1 cellular context compared by ENCODE assay signal in the genomic region with DNA sequence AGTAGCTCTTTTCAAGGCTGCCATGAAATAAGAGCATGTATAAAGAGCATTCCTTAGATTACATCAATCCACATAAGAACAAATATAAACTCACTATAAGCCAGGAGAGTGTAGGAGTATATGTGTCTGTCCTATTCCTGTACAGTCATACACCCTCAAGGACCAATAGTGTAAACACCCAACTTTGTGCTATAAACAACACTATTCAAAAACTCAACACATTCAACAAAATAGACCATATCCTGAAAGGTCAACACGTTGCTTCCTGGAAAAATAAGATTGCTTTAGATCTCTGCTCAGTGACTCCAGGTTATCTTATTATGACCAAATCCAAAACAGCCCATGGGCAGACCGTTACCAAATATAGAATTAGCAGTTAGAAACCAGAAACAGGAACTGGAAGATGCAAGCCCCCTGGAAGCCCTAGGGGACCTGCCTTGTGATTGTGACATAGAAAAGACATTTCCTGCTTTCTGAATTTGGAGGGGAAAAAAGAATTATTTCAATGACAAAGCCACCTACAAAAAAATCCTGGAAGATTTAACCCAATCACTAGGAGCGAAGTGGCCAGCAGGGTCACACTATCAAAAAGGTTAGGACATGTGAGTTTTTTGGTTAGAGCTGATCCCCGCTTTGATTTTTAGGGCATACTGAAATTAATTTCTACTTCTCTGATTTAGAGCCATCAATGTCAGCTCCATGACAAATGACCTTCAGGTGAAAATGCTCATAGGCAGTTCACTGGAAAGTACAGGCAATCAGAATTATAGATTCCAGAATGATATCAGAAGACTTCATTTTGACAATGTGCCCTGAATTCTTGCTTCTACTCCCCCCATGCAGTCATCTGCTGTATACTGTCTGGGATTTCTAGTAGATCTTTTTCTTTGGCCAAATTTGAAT.
A peak's percentile ranks its signal among the peaks of the same experiment; 100 is the strongest.
TF ChIP-seq lines count a peak whose summit lies in the region.

No MANE protein-coding gene starts in this region.

TF ChIP-seq in GM12878, 131 proteins besides CTCF, POLR2A, EP300 and RAD21 (continued from another document and continues in another):
- TF ChIP-seq, protein P1, sequence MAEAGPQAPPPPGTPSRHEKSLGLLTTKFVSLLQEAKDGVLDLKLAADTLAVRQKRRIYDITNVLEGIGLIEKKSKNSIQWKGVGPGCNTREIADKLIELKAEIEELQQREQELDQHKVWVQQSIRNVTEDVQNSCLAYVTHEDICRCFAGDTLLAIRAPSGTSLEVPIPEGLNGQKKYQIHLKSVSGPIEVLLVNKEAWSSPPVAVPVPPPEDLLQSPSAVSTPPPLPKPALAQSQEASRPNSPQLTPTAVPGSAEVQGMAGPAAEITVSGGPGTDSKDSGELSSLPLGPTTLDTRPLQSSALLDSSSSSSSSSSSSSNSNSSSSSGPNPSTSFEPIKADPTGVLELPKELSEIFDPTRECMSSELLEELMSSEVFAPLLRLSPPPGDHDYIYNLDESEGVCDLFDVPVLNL (IDR thresholded peaks at IDR 0.05; ENCODE audit: low read depth, low read length), result no peak
- no peak for TF ChIP-seq RBBP5 (conservative IDR thresholded peaks at IDR 0.05)
- TF ChIP-seq SPI1 (IDR thresholded peaks at IDR 0.05; ENCODE audit: borderline replicate concordance, insufficient read depth, low read depth, low read length), result peak; percentile 97
- TF ChIP-seq CHD4 (IDR thresholded peaks at IDR 0.05), result no peak
- peak; percentile 51 for TF ChIP-seq SP1 (IDR thresholded peaks at IDR 0.05; ENCODE audit: low read depth, low read length)
- peak; percentile 87 for TF ChIP-seq RUNX3 (IDR thresholded peaks at IDR 0.05; ENCODE audit: low read length)
- TF ChIP-seq ASH2L (IDR thresholded peaks at IDR 0.05; ENCODE audit: borderline replicate concordance, low read depth), result no peak
- TF ChIP-seq, protein P2, sequence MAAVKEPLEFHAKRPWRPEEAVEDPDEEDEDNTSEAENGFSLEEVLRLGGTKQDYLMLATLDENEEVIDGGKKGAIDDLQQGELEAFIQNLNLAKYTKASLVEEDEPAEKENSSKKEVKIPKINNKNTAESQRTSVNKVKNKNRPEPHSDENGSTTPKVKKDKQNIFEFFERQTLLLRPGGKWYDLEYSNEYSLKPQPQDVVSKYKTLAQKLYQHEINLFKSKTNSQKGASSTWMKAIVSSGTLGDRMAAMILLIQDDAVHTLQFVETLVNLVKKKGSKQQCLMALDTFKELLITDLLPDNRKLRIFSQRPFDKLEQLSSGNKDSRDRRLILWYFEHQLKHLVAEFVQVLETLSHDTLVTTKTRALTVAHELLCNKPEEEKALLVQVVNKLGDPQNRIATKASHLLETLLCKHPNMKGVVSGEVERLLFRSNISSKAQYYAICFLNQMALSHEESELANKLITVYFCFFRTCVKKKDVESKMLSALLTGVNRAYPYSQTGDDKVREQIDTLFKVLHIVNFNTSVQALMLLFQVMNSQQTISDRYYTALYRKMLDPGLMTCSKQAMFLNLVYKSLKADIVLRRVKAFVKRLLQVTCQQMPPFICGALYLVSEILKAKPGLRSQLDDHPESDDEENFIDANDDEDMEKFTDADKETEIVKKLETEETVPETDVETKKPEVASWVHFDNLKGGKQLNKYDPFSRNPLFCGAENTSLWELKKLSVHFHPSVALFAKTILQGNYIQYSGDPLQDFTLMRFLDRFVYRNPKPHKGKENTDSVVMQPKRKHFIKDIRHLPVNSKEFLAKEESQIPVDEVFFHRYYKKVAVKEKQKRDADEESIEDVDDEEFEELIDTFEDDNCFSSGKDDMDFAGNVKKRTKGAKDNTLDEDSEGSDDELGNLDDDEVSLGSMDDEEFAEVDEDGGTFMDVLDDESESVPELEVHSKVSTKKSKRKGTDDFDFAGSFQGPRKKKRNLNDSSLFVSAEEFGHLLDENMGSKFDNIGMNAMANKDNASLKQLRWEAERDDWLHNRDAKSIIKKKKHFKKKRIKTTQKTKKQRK (IDR thresholded peaks at IDR 0.05; ENCODE audit: low read depth, low read length), result no peak
- no peak for TF ChIP-seq YY1 (IDR thresholded peaks at IDR 0.05; ENCODE audit: low read depth, low read length)
- peak; percentile 89 for TF ChIP-seq BCL11A (IDR thresholded peaks at IDR 0.05; ENCODE audit: low read depth, low read length)
- TF ChIP-seq POLR2AphosphoS2 (IDR thresholded peaks at IDR 0.05; ENCODE audit: low read depth, low read length), result no peak
- TF ChIP-seq RFX5 (IDR thresholded peaks at IDR 0.05; ENCODE audit: low read depth, low read length), result no peak
- TF ChIP-seq, protein P3, sequence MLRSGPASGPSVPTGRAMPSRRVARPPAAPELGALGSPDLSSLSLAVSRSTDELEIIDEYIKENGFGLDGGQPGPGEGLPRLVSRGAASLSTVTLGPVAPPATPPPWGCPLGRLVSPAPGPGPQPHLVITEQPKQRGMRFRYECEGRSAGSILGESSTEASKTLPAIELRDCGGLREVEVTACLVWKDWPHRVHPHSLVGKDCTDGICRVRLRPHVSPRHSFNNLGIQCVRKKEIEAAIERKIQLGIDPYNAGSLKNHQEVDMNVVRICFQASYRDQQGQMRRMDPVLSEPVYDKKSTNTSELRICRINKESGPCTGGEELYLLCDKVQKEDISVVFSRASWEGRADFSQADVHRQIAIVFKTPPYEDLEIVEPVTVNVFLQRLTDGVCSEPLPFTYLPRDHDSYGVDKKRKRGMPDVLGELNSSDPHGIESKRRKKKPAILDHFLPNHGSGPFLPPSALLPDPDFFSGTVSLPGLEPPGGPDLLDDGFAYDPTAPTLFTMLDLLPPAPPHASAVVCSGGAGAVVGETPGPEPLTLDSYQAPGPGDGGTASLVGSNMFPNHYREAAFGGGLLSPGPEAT (IDR thresholded peaks at IDR 0.05; ENCODE audit: low read depth), result peak; percentile 86
- TF ChIP-seq FOS (IDR thresholded peaks at IDR 0.05; ENCODE audit: borderline replicate concordance, extremely low read depth, insufficient read length), result no peak
- TF ChIP-seq HDGF (IDR thresholded peaks at IDR 0.05), result no peak
- no peak for TF ChIP-seq HCFC1 (IDR thresholded peaks at IDR 0.05; ENCODE audit: low read length)
- no peak for TF ChIP-seq ZSCAN29 (IDR thresholded peaks at IDR 0.05)
- peak; percentile 98 for TF ChIP-seq MEF2A (IDR thresholded peaks at IDR 0.05; ENCODE audit: insufficient read depth, low read depth, low read length)
- TF ChIP-seq SRF (IDR thresholded peaks at IDR 0.05; ENCODE audit: low read depth in 2 of 2, low read length in 2 of 2), result peak in 1 of 2 experiments; percentile 70; a peak in 1 of 4 replicates
- no peak for TF ChIP-seq SMAD5 (IDR thresholded peaks at IDR 0.05; ENCODE audit: low read depth)
- TF ChIP-seq JUNB (IDR thresholded peaks at IDR 0.05), result peak; percentile 58
- TF ChIP-seq, protein P4, sequence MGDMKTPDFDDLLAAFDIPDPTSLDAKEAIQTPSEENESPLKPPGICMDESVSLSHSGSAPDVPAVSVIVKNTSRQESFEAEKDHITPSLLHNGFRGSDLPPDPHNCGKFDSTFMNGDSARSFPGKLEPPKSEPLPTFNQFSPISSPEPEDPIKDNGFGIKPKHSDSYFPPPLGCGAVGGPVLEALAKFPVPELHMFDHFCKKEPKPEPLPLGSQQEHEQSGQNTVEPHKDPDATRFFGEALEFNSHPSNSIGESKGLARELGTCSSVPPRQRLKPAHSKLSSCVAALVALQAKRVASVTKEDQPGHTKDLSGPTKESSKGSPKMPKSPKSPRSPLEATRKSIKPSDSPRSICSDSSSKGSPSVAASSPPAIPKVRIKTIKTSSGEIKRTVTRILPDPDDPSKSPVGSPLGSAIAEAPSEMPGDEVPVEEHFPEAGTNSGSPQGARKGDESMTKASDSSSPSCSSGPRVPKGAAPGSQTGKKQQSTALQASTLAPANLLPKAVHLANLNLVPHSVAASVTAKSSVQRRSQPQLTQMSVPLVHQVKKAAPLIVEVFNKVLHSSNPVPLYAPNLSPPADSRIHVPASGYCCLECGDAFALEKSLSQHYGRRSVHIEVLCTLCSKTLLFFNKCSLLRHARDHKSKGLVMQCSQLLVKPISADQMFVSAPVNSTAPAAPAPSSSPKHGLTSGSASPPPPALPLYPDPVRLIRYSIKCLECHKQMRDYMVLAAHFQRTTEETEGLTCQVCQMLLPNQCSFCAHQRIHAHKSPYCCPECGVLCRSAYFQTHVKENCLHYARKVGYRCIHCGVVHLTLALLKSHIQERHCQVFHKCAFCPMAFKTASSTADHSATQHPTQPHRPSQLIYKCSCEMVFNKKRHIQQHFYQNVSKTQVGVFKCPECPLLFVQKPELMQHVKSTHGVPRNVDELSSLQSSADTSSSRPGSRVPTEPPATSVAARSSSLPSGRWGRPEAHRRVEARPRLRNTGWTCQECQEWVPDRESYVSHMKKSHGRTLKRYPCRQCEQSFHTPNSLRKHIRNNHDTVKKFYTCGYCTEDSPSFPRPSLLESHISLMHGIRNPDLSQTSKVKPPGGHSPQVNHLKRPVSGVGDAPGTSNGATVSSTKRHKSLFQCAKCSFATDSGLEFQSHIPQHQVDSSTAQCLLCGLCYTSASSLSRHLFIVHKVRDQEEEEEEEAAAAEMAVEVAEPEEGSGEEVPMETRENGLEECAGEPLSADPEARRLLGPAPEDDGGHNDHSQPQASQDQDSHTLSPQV (IDR thresholded peaks at IDR 0.05), result no peak
- no peak for TF ChIP-seq ZNF384 (IDR thresholded peaks at IDR 0.05; ENCODE audit: borderline replicate concordance, low read depth, low read length)
- no peak for TF ChIP-seq TCF7 (IDR thresholded peaks at IDR 0.05; ENCODE audit: borderline replicate concordance)
- TF ChIP-seq IRF4 (IDR thresholded peaks at IDR 0.05; ENCODE audit: low read depth, low read length), result peak; percentile 82
- peak; percentile 64 for TF ChIP-seq NR2F1 (conservative IDR thresholded peaks at IDR 0.05)
- no peak for TF ChIP-seq CBX5 (IDR thresholded peaks at IDR 0.05; ENCODE audit: low read depth)
- no peak for TF ChIP-seq FOXK2 (IDR thresholded peaks at IDR 0.05)
- no peak for TF ChIP-seq MYC (IDR thresholded peaks at IDR 0.05; ENCODE audit: insufficient read depth, insufficient read length, insufficient replicate concordance, low read length, severe bottlenecking)
- TF ChIP-seq, protein P5, sequence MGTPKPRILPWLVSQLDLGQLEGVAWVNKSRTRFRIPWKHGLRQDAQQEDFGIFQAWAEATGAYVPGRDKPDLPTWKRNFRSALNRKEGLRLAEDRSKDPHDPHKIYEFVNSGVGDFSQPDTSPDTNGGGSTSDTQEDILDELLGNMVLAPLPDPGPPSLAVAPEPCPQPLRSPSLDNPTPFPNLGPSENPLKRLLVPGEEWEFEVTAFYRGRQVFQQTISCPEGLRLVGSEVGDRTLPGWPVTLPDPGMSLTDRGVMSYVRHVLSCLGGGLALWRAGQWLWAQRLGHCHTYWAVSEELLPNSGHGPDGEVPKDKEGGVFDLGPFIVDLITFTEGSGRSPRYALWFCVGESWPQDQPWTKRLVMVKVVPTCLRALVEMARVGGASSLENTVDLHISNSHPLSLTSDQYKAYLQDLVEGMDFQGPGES (IDR thresholded peaks at IDR 0.05), result no peak
- TF ChIP-seq, protein P6, sequence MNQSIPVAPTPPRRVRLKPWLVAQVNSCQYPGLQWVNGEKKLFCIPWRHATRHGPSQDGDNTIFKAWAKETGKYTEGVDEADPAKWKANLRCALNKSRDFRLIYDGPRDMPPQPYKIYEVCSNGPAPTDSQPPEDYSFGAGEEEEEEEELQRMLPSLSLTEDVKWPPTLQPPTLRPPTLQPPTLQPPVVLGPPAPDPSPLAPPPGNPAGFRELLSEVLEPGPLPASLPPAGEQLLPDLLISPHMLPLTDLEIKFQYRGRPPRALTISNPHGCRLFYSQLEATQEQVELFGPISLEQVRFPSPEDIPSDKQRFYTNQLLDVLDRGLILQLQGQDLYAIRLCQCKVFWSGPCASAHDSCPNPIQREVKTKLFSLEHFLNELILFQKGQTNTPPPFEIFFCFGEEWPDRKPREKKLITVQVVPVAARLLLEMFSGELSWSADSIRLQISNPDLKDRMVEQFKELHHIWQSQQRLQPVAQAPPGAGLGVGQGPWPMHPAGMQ (IDR thresholded peaks at IDR 0.05; ENCODE audit: borderline replicate concordance), result no peak
- peak; percentile 58; the same call in 1 of the 2 replicates for TF ChIP-seq CBFB (IDR thresholded peaks at IDR 0.05; ENCODE audit: low read depth)
- TF ChIP-seq CEBPB (IDR thresholded peaks at IDR 0.05; ENCODE audit: borderline replicate concordance in 1 of 2, low read depth in 2 of 2, low read length in 2 of 2), result peak in 1 of 2 experiments; percentile 46; a peak in 1 of 4 replicates
- no peak for TF ChIP-seq SUZ12 (IDR thresholded peaks at IDR 0.05; ENCODE audit: unreplicated experiment)
- peak; percentile 85; the same call in 1 of the 2 replicates for TF ChIP-seq RCOR1 (conservative IDR thresholded peaks at IDR 0.05; ENCODE audit: low read depth, low read length)
- TF ChIP-seq, protein P7, sequence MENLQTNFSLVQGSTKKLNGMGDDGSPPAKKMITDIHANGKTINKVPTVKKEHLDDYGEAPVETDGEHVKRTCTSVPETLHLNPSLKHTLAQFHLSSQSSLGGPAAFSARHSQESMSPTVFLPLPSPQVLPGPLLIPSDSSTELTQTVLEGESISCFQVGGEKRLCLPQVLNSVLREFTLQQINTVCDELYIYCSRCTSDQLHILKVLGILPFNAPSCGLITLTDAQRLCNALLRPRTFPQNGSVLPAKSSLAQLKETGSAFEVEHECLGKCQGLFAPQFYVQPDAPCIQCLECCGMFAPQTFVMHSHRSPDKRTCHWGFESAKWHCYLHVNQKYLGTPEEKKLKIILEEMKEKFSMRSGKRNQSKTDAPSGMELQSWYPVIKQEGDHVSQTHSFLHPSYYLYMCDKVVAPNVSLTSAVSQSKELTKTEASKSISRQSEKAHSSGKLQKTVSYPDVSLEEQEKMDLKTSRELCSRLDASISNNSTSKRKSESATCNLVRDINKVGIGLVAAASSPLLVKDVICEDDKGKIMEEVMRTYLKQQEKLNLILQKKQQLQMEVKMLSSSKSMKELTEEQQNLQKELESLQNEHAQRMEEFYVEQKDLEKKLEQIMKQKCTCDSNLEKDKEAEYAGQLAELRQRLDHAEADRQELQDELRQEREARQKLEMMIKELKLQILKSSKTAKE (IDR thresholded peaks at IDR 0.05; ENCODE audit: low read depth, poor library complexity, severe bottlenecking), result peak; percentile 61
- TF ChIP-seq BACH1 (IDR thresholded peaks at IDR 0.05; ENCODE audit: borderline replicate concordance), result no peak; the same call in 1 of the 2 replicates
- no peak for TF ChIP-seq CHD1 (IDR thresholded peaks at IDR 0.05; ENCODE audit: low read depth, low read length)
- TF ChIP-seq, protein P8, sequence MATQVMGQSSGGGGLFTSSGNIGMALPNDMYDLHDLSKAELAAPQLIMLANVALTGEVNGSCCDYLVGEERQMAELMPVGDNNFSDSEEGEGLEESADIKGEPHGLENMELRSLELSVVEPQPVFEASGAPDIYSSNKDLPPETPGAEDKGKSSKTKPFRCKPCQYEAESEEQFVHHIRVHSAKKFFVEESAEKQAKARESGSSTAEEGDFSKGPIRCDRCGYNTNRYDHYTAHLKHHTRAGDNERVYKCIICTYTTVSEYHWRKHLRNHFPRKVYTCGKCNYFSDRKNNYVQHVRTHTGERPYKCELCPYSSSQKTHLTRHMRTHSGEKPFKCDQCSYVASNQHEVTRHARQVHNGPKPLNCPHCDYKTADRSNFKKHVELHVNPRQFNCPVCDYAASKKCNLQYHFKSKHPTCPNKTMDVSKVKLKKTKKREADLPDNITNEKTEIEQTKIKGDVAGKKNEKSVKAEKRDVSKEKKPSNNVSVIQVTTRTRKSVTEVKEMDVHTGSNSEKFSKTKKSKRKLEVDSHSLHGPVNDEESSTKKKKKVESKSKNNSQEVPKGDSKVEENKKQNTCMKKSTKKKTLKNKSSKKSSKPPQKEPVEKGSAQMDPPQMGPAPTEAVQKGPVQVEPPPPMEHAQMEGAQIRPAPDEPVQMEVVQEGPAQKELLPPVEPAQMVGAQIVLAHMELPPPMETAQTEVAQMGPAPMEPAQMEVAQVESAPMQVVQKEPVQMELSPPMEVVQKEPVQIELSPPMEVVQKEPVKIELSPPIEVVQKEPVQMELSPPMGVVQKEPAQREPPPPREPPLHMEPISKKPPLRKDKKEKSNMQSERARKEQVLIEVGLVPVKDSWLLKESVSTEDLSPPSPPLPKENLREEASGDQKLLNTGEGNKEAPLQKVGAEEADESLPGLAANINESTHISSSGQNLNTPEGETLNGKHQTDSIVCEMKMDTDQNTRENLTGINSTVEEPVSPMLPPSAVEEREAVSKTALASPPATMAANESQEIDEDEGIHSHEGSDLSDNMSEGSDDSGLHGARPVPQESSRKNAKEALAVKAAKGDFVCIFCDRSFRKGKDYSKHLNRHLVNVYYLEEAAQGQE (IDR thresholded peaks at IDR 0.05; ENCODE audit: low read depth, low read length), result no peak
- TF ChIP-seq STAT1 (conservative IDR thresholded peaks at IDR 0.05), result no peak
